In the genomic region with DNA sequence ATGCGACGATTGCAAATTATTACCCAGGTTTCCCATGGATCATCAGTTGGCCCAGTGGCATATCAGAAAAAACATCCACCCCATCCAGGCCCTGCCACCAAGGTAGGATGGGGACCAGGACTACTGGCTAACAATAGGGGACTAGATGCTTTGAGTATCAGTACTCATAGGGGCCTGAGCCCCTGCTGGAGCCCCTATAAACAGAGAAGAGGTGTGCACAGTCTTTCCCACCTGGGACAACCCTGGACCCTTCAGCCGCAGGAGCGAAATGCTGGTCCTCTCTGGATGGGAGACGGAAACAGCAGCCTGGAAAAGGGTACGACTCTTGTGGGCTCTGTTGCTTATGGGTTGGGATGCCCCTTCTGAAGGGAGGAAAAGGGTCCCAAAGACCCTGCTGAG, we compare ENCODE assay signal across 1 cellular context.
TF ChIP-seq lines count a peak whose summit lies in the region.

No MANE protein-coding gene starts in this region.

TF ChIP-seq in SK-N-SH treated with all-trans-retinoic acid at 6 μM for 48 hours, 23 proteins besides CTCF, POLR2A, EP300 and RAD21 (continued from another document):
- TF ChIP-seq, protein P1, sequence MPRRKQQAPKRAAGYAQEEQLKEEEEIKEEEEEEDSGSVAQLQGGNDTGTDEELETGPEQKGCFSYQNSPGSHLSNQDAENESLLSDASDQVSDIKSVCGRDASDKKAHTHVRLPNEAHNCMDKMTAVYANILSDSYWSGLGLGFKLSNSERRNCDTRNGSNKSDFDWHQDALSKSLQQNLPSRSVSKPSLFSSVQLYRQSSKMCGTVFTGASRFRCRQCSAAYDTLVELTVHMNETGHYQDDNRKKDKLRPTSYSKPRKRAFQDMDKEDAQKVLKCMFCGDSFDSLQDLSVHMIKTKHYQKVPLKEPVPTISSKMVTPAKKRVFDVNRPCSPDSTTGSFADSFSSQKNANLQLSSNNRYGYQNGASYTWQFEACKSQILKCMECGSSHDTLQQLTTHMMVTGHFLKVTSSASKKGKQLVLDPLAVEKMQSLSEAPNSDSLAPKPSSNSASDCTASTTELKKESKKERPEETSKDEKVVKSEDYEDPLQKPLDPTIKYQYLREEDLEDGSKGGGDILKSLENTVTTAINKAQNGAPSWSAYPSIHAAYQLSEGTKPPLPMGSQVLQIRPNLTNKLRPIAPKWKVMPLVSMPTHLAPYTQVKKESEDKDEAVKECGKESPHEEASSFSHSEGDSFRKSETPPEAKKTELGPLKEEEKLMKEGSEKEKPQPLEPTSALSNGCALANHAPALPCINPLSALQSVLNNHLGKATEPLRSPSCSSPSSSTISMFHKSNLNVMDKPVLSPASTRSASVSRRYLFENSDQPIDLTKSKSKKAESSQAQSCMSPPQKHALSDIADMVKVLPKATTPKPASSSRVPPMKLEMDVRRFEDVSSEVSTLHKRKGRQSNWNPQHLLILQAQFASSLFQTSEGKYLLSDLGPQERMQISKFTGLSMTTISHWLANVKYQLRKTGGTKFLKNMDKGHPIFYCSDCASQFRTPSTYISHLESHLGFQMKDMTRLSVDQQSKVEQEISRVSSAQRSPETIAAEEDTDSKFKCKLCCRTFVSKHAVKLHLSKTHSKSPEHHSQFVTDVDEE (CRISPR knock-in tag; IDR thresholded peaks at IDR 0.05), result no peak
- no peak for TF ChIP-seq ZNF565 (CRISPR knock-in tag; conservative IDR thresholded peaks at IDR 0.05; ENCODE audit: low read depth)
- TF ChIP-seq ZFP30 (CRISPR knock-in tag; IDR thresholded peaks at IDR 0.05), result no peak
